12 cellular contexts compared by ENCODE assay signal in the genomic region with DNA sequence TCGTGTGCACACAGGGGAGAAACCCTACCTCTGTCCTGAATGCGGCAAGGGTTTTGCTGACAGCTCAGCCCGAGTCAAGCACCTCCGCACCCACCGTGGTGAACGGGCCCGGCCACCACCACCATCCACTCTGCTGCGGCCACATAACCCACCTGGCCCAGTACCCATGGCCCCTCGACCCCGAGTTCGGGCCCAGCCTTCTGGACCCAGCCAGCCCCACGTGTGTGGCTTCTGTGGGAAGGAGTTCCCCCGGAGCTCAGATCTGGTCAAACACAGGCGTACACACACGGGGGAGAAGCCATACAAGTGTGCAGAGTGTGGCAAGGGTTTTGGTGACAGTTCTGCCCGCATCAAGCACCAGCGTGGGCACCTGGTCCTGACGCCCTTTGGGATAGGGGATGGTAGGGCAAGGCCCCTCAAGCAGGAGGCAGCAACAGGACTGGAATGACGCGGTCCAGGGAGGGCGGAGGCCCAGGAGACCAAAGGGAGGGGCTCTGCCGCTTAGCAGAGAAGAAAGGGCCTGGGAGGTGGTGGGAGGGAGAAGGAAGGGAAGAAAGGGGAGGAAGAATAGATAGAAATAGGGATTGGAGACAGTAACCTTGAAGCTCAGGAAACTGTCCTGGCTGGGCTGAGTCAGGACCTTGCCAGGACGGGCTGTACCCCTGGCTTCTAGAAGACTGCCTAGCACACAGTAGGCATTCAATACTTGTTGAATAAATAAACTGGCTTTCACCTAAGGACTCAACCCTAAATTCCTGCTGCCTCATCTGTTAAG. TPM values are rescaled to one million over a fixed set of nuclear protein-coding genes. Genes with fewer than 3 reads are reported as not detected.
DNase-seq lines count a peak whose midpoint lies in the region; ATAC-seq, FAIRE-seq and TF ChIP-seq lines count a peak whose summit lies in the region.
"Had no signal": no experiment of that assay in that cellular context is flagged by ENCODE, and none has a peak within 500 bp of the region (broad histone marks: within the 10 kb centered on the region; RNA-seq: fewer than 3 reads in every experiment).

No MANE protein-coding gene starts in this region.

- no peak for TF ChIP-seq EP300 in K562 (IDR thresholded peaks at IDR 0.05; ENCODE audit: low read length)

- BruUV-seq in HCT116 (replicated peaks; lab: Mats Ljungman, UMichigan) (no TSS peak), K562 (replicated peaks; lab: Mats Ljungman, UMichigan) (no TSS peak)

- ATAC-seq in HCT116 (no peak), K562 (no peak), GM21737 (IDR thresholded peaks at IDR 0.05; ENCODE audit: unreplicated experiment) (no peak), upper lobe of right lung (no peak)
- no peak for ATAC-seq in naive thymus-derived CD8-positive, alpha-beta T cell
- ATAC-seq: CD8-positive, alpha-beta T cell; pancreas had no signal

- no peak for FAIRE-seq in K562 (lab: Jason Lieb, UNC)
- FAIRE-seq: pancreas, urothelium cell line had no signal

- H2AFZ ChIP-seq in HCT116 (ENCODE audit: low read depth, low read length, poor library complexity, severe bottlenecking) (no peak overlapping the region), K562 (ENCODE audit: low read depth, low read length) (no peak overlapping the region)

- H4K20me1 ChIP-seq in HCT116 (ENCODE audit: insufficient read depth) (no peaks in the 10 kb centered on the region), K562 (replicated peaks; ENCODE audit: control insufficient read depth, insufficient read depth, low read length) (no peaks in the 10 kb centered on the region)

- TF ChIP-seq RAD21 in HCT116 (IDR thresholded peaks at IDR 0.05; ENCODE audit: low read depth), result no peak
- TF ChIP-seq RAD21 in K562 (CRISPR knock-in tag; conservative IDR thresholded peaks at IDR 0.05 in 1 of 2, IDR thresholded peaks at IDR 0.05 in 1 of 2), result no peak

- POLR2A ChIA-PET in HCT116 (lab: Charles Lee), result interaction anchor here (2.0 kb wide), 1 partner anchor 28 kb away, joined by 7 read pairs; a partner anchor contains a TSS
- POLR2A ChIA-PET in K562 (lab: Yijun Ruan, JAX), result interaction anchor here (0.6 to 1.0 kb wide), 3 partner anchors 16 to 759 kb away, joined by 3 read pairs; no protein-coding TSS in a partner anchor
- POLR2A ChIA-PET in naive thymus-derived CD8-positive, alpha-beta T cell (lab: Charles Lee), result interaction anchor here (0.6 to 2.4 kb wide), 9 partner anchors 8 to 136 kb away, joined by 3 to 12 read pairs (median 5); a partner anchor contains a TSS

- H3K9me1 ChIP-seq in K562 (ENCODE audit: control insufficient read depth, insufficient read depth, low read length), result no peaks in the 10 kb centered on the region

- no peak for DNase-seq in HCT116 (ENCODE audit: low read depth, low spot score)
- no peak for DNase-seq in K562 (ENCODE audit: extremely low read depth in 1 of 4, low spot score in 3 of 4)
- DNase-seq in naive thymus-derived CD8-positive, alpha-beta T cell, result no peak
- DNase-seq in NCI-H69 (lab: John Stamatoyannopoulos, UW), result no peak
- no peak for DNase-seq in upper lobe of right lung
- no peak for DNase-seq in NCI-H524 treated with DMSO at 0.1 percent for 48 hours (lab: John Stamatoyannopoulos, UW)
- DNase-seq: CD8-positive, alpha-beta T cell; NCI-H2029 had no signal

- peaks cover 2 to 18% of the 10 kb centered on the region in 2 experiments; a peak in 3 of 4 replicates for H3K36me3 ChIP-seq in HCT116 (ENCODE audit: control insufficient read depth in 1 of 2, insufficient read depth in 2 of 2, low read length in 2 of 2)
- peaks cover 21% of the 10 kb centered on the region; the same call in 2 of the 3 replicates for H3K36me3 ChIP-seq in K562 (ENCODE audit: control insufficient read depth, insufficient read depth, low read length)
- peaks cover 6% of the 10 kb centered on the region for H3K36me3 ChIP-seq in upper lobe of right lung

- intact Hi-C loops in HCT116 (cut with micrococcal nuclease) (no loop called here), K562 (cut with micrococcal nuclease) (no loop called here), upper lobe of right lung (cut with DNase I) (no loop called here)

- H3K9ac ChIP-seq in HCT116 (ENCODE audit: low read length) (no peak overlapping the region), K562 (ENCODE audit: insufficient read depth in 1 of 2, low read depth in 2 of 2, low read length in 2 of 2) (peak overlapping the region in 1 of 2 experiments; percentile 61; a peak in 1 of 4 replicates)

- H3K79me2 ChIP-seq in HCT116 (ENCODE audit: insufficient read depth, low read length) (peaks cover 25% of the 10 kb centered on the region), K562 (ENCODE audit: control insufficient read depth, insufficient read depth, low read length) (peaks cover 10% of the 10 kb centered on the region)

- H3K27me3 Mint-ChIP-seq in naive thymus-derived CD8-positive, alpha-beta T cell, result no peaks in the 10 kb centered on the region

- H3K27me3 ChIP-seq in HCT116 (ENCODE audit: insufficient read depth, low read length) (no peaks in the 10 kb centered on the region), K562 (ENCODE audit: control insufficient read depth in 2 of 2, insufficient read depth in 2 of 2, low read length in 2 of 2) (no peaks in the 10 kb centered on the region), upper lobe of right lung (no peaks in the 10 kb centered on the region)
- H3K27me3 ChIP-seq: pancreas had no signal

- H3K9me3 ChIP-seq in HCT116 (ENCODE audit: control insufficient read depth in 1 of 2, insufficient read depth in 1 of 2, low read depth in 1 of 2, low read length in 2 of 2) (no peaks in the 10 kb centered on the region), K562 (replicated peaks; ENCODE audit: control insufficient read depth, insufficient read depth, low read depth, low read length) (no peaks in the 10 kb centered on the region), upper lobe of right lung (no peaks in the 10 kb centered on the region)
- H3K9me3 ChIP-seq: pancreas had no signal

- H3K4me3 ChIP-seq in HCT116 (replicated peaks in 1 of 2; ENCODE audit: low read depth in 1 of 2, low read length in 2 of 2) (no peak overlapping the region), K562 (no peak overlapping the region), upper lobe of right lung (no peak overlapping the region)

- TF ChIP-seq POLR2A in HCT116 (IDR thresholded peaks at IDR 0.05; ENCODE audit: borderline replicate concordance, extremely low read depth, insufficient read depth, insufficient read length) (no peak), K562 (conservative IDR thresholded peaks at IDR 0.05) (no peak)

- RAD21 ChIA-PET in HCT116 (lab: Charles Lee; ENCODE audit: low non-redundant PET in 1 of 2, low total read pairs in 2 of 2, uncharacterized antibody in 2 of 2, unreplicated experiment in 2 of 2), result no interaction called here

- H3K9me2 ChIP-seq in HCT116 (ENCODE audit: insufficient read depth), result no peaks in the 10 kb centered on the region

- H3K27ac Mint-ChIP-seq in naive thymus-derived CD8-positive, alpha-beta T cell, result peak overlapping the region in 9 of 10 donors; percentile 8 to 90 (median 58)

- H3K4me1 Mint-ChIP-seq in naive thymus-derived CD8-positive, alpha-beta T cell, result peaks cover 25 to 61% (median 55%) of the 10 kb centered on the region in 4 donors

- H3K4me3 Mint-ChIP-seq in naive thymus-derived CD8-positive, alpha-beta T cell, result peak overlapping the region; percentile 27 to 93 (median 78)

- H3K9me3 Mint-ChIP-seq in naive thymus-derived CD8-positive, alpha-beta T cell, result no peaks in the 10 kb centered on the region
- H3K9me3 Mint-ChIP-seq: CD8-positive, alpha-beta T cell had no signal

- H3K4me1 ChIP-seq in HCT116 (ENCODE audit: control insufficient read depth in 1 of 2, insufficient read depth in 2 of 2, low read length in 2 of 2), result peaks cover 34 to 58% of the 10 kb centered on the region in 2 experiments
- peaks cover 33 to 64% of the 10 kb centered on the region in 2 experiments for H3K4me1 ChIP-seq in K562 (replicated peaks in 1 of 2; ENCODE audit: control insufficient read depth in 2 of 2, insufficient read depth in 2 of 2, low read length in 2 of 2)
- H3K4me1 ChIP-seq in upper lobe of right lung, result peaks cover 11% of the 10 kb centered on the region

- CTCF ChIA-PET in HCT116 (lab: Charles Lee), result no interaction called here
- CTCF ChIA-PET in K562 (lab: Yijun Ruan, JAX; ENCODE audit: low intra/inter-chr PET ratio), result no interaction called here

- no peak for TF ChIP-seq CTCF in 22Rv1 (IDR thresholded peaks at IDR 0.05)
- TF ChIP-seq CTCF in HCT116 (IDR thresholded peaks at IDR 0.05 in 2 of 3, conservative IDR thresholded peaks at IDR 0.05 in 1 of 3; ENCODE audit: borderline replicate concordance in 1 of 3, insufficient read depth in 1 of 3, low read depth in 2 of 3, low read length in 2 of 3), result no peak
- TF ChIP-seq CTCF in K562 (IDR thresholded peaks at IDR 0.05 in 2 of 3, conservative IDR thresholded peaks at IDR 0.05 in 1 of 3; ENCODE audit: insufficient read depth in 2 of 3, low read depth in 1 of 3, low read length in 3 of 3), result no peak
- no peak for TF ChIP-seq CTCF in upper lobe of right lung (IDR thresholded peaks at IDR 0.05)

- H3K36me3 Mint-ChIP-seq in naive thymus-derived CD8-positive, alpha-beta T cell, result peaks cover 0 to 13% (median 0%) of the 10 kb centered on the region in 3 donors

- 80% methylated on average over 17 of the region's 23 CpGs for WGBS in K562 (ENCODE audit: insufficient coverage, low coverage, missing lambda C conversion rate)

- H3K4me2 ChIP-seq in HCT116 (ENCODE audit: low read length) (no peak overlapping the region), K562 (ENCODE audit: insufficient read depth, low read length) (no peak overlapping the region)

- in situ Hi-C loops in K562 (cut with MboI), result no loop called here

- peak overlapping the region; percentile 91 for H3K27ac ChIP-seq in 22Rv1
- peak overlapping the region; percentile 72 for H3K27ac ChIP-seq in HCT116 (ENCODE audit: low read depth, low read length)
- no peak overlapping the region for H3K27ac ChIP-seq in K562 (ENCODE audit: extremely low read depth, low read depth, low read length)
- no peak overlapping the region for H3K27ac ChIP-seq in upper lobe of right lung

RNA-seq across cellular contexts. Expression of a gene that starts 3.6 kb away (rescaled TPM):
- total RNA-seq in HCT116 (2021; ENCODE audit: unreplicated experiment) (17.9 TPM), K562 (2014; rRNA removed) (8.6 and 10.8 TPM in 2 replicates), K562 (2014; rRNA removed; fragmentation: Illumina TruSeq; extraction: Trizol) (3.3 and 3.4 TPM in 2 replicates), K562 (2015; rRNA removed; fragmentation: Illumina TruSeq; extraction: Trizol) (7.4 and 7.7 TPM in 2 replicates), K562 (2021) (9.0 and 11.6 TPM in 2 replicates), upper lobe of right lung (6.1 TPM)
- polyA plus RNA-seq in HCT116 (2012), result 12.8 and 15.5 TPM in 2 replicates
- 9.7 and 12.9 TPM in 2 replicates for total RNA-seq in K562 (2011; cell fraction: chromatin; rRNA removed; ENCODE audit: low replicate concordance)
- 10.7 and 14.3 TPM in 2 replicates for total RNA-seq in K562 (2011; cell fraction: nucleolus; rRNA removed)
- 6.7 and 7.0 TPM in 2 replicates for total RNA-seq in K562 (2011; cell fraction: nucleoplasm; rRNA removed)
- polyA plus RNA-seq in K562 (2011; rRNA removed) (3.6 and 4.7 TPM in 2 replicates), K562 (2014; fragmentation: Illumina TruSeq; extraction: Trizol) (4.6 and 8.2 TPM in 2 replicates), K562 (2014; fragmentation: Nextera tagmentation; extraction: Ambion mirVana) (under 1 TPM; 0.38 to 0.46 TPM), K562 (2014; rRNA removed) (5.8 and 6.0 TPM in 2 replicates)
- 3.9 and 10.6 TPM in 2 replicates for polyA plus RNA-seq in K562 (2011; cell fraction: cytosol; rRNA removed)
- 4.6 and 11.2 TPM in 2 replicates for polyA plus RNA-seq in K562 (2011; cell fraction: nucleus; rRNA removed)
- 6.1 and 7.6 TPM in 2 replicates for polyA plus RNA-seq in K562 (2012)
- polyA minus RNA-seq in K562 (2011; rRNA and poly(A)+ RNA removed), result 2.8 and 4.5 TPM in 2 replicates
- polyA minus RNA-seq in K562 (2011; cell fraction: cytosol; rRNA and poly(A)+ RNA removed), result 3.7 and 5.3 TPM in 2 replicates
- polyA minus RNA-seq in K562 (2011; cell fraction: nucleus; rRNA and poly(A)+ RNA removed), result 5.9 and 6.3 TPM in 2 replicates
- 10 to 100 TPM; 12.7 to 14.3 TPM for total RNA-seq in naive thymus-derived CD8-positive, alpha-beta T cell
- 10 to 100 TPM in 1 of 3 donors, 1 to 10 TPM in 2; 6.1 to 11.7 (median 7.5) TPM for polyA plus RNA-seq in naive thymus-derived CD8-positive, alpha-beta T cell

RNA-seq across cellular contexts. Expression of a gene that starts 8.6 kb away (rescaled TPM):
- total RNA-seq in HCT116 (2021; ENCODE audit: unreplicated experiment) (11.0 TPM), K562 (2014; rRNA removed) (11.2 and 12.2 TPM in 2 replicates), K562 (2014; rRNA removed; fragmentation: Illumina TruSeq; extraction: Trizol) (3.2 and 3.6 TPM in 2 replicates), K562 (2015; rRNA removed; fragmentation: Illumina TruSeq; extraction: Trizol) (3.8 and 4.4 TPM in 2 replicates), K562 (2021) (11.6 and 11.9 TPM in 2 replicates), upper lobe of right lung (4.5 TPM)
- polyA plus RNA-seq in HCT116 (2012), result 5.7 and 7.0 TPM in 2 replicates
- total RNA-seq in K562 (2011; cell fraction: chromatin; rRNA removed; ENCODE audit: low replicate concordance), result 11.2 and 27.3 TPM in 2 replicates
- 18.3 and 18.7 TPM in 2 replicates for total RNA-seq in K562 (2011; cell fraction: nucleolus; rRNA removed)
- 23.9 and 39.2 TPM in 2 replicates for total RNA-seq in K562 (2011; cell fraction: nucleoplasm; rRNA removed)
- polyA plus RNA-seq in K562 (2011; rRNA removed) (4.3 and 5.1 TPM in 2 replicates), K562 (2014; fragmentation: Illumina TruSeq; extraction: Trizol) (2.9 and 3.2 TPM in 2 replicates), K562 (2014; fragmentation: Nextera tagmentation; extraction: Ambion mirVana) (1 to 10 TPM; 1.5 to 1.7 TPM), K562 (2014; rRNA removed) (8.3 and 12.6 TPM in 2 replicates)
- polyA plus RNA-seq in K562 (2011; cell fraction: cytosol; rRNA removed), result 7.5 and 37.3 TPM in 2 replicates
- polyA plus RNA-seq in K562 (2011; cell fraction: nucleus; rRNA removed), result 5.7 and 14.8 TPM in 2 replicates
- polyA plus RNA-seq in K562 (2012), result 6.0 and 7.0 TPM in 2 replicates
- polyA minus RNA-seq in K562 (2011; rRNA and poly(A)+ RNA removed), result 3.7 and 5.0 TPM in 2 replicates
- 2.2 and 4.0 TPM in 2 replicates for polyA minus RNA-seq in K562 (2011; cell fraction: cytosol; rRNA and poly(A)+ RNA removed)
- 3.8 and 4.2 TPM in 2 replicates for polyA minus RNA-seq in K562 (2011; cell fraction: nucleus; rRNA and poly(A)+ RNA removed)
- 1 to 10 TPM; 5.5 to 7.6 TPM for total RNA-seq in naive thymus-derived CD8-positive, alpha-beta T cell
- 1 to 10 TPM; 2.1 to 6.7 (median 3.8) TPM for polyA plus RNA-seq in naive thymus-derived CD8-positive, alpha-beta T cell

RNA-seq across cellular contexts. Expression of a gene that starts 16.5 kb away (rescaled TPM):
- total RNA-seq in HCT116 (2021; ENCODE audit: unreplicated experiment), result 3.4 TPM
- polyA plus RNA-seq in HCT116 (2012), result 2.3 and 2.4 TPM in 2 replicates
- 3.4 and 4.0 TPM in 2 replicates for total RNA-seq in K562 (2011; cell fraction: chromatin; rRNA removed; ENCODE audit: low replicate concordance)
- 2.5 and 4.2 TPM in 2 replicates for total RNA-seq in K562 (2011; cell fraction: nucleolus; rRNA removed)
- 3.8 and 7.6 TPM in 2 replicates for total RNA-seq in K562 (2011; cell fraction: nucleoplasm; rRNA removed)
- total RNA-seq in K562 (2014; rRNA removed), result 2.3 and 3.0 TPM in 2 replicates
- 1.2 TPM in 2 replicates for total RNA-seq in K562 (2014; rRNA removed; fragmentation: Illumina TruSeq; extraction: Trizol)
- 0.69 and 0.72 TPM in 2 replicates for total RNA-seq in K562 (2015; rRNA removed; fragmentation: Illumina TruSeq; extraction: Trizol)
- total RNA-seq in K562 (2021), result 4.2 and 5.6 TPM in 2 replicates
- 2.1 and 2.3 TPM in 2 replicates for polyA plus RNA-seq in K562 (2011; rRNA removed)
- polyA plus RNA-seq in K562 (2011; cell fraction: cytosol; rRNA removed), result 3.4 TPM in 2 replicates
- polyA plus RNA-seq in K562 (2011; cell fraction: nucleus; rRNA removed), result 6.0 and 6.8 TPM in 2 replicates
- polyA plus RNA-seq in K562 (2012), result 3.3 and 4.4 TPM in 2 replicates
- polyA plus RNA-seq in K562 (2014; fragmentation: Illumina TruSeq; extraction: Trizol), result 0.94 and 3.0 TPM in 2 replicates
- under 1 TPM in 1 of 2 experiments, not detected in 1; 0.23 TPM for polyA plus RNA-seq in K562 (2014; fragmentation: Nextera tagmentation; extraction: Ambion mirVana)
- polyA plus RNA-seq in K562 (2014; rRNA removed), result 4.5 and 5.1 TPM in 2 replicates
- polyA minus RNA-seq in K562 (2011; rRNA and poly(A)+ RNA removed), result 0.42 and 1.3 TPM in 2 replicates
- 1.3 and 3.0 TPM in 2 replicates for polyA minus RNA-seq in K562 (2011; cell fraction: cytosol; rRNA and poly(A)+ RNA removed)
- 1.4 and 1.8 TPM in 2 replicates for polyA minus RNA-seq in K562 (2011; cell fraction: nucleus; rRNA and poly(A)+ RNA removed)
- 100 to 1,000 TPM; 216 to 222 TPM for total RNA-seq in naive thymus-derived CD8-positive, alpha-beta T cell
- 100 to 1,000 TPM; 178 to 249 (median 242) TPM for polyA plus RNA-seq in naive thymus-derived CD8-positive, alpha-beta T cell
- total RNA-seq in upper lobe of right lung, result 8.6 TPM

RNA-seq across cellular contexts. Expression of a gene that starts 24.2 kb away (rescaled TPM):
- total RNA-seq in HCT116 (2021; ENCODE audit: unreplicated experiment) (not detected), K562 (2014; rRNA removed) (1.7 TPM in 1 of 2 replicates, not detected in the other), K562 (2014; rRNA removed; fragmentation: Illumina TruSeq; extraction: Trizol) (not detected in 2 replicates), K562 (2015; rRNA removed; fragmentation: Illumina TruSeq; extraction: Trizol) (1.5 and 2.0 TPM in 2 replicates), K562 (2021) (1.5 and 1.7 TPM in 2 replicates), upper lobe of right lung (not detected)
- polyA plus RNA-seq in HCT116 (2012), result 0.46 and 1.4 TPM in 2 replicates
- not detected in 2 replicates for total RNA-seq in K562 (2011; cell fraction: chromatin; rRNA removed; ENCODE audit: low replicate concordance)
- total RNA-seq in K562 (2011; cell fraction: nucleolus; rRNA removed), result not detected in 2 replicates
- total RNA-seq in K562 (2011; cell fraction: nucleoplasm; rRNA removed), result not detected in 2 replicates
- polyA plus RNA-seq in K562 (2011; rRNA removed) (0.31 TPM in 1 of 2 replicates, not detected in the other), K562 (2014; fragmentation: Illumina TruSeq; extraction: Trizol) (not detected in 2 replicates), K562 (2014; fragmentation: Nextera tagmentation; extraction: Ambion mirVana) (under 1 TPM; 0.52 to 0.73 TPM), K562 (2014; rRNA removed) (0.62 TPM in 1 of 2 replicates, not detected in the other)
- polyA plus RNA-seq in K562 (2011; cell fraction: cytosol; rRNA removed), result 0.15 and 1.0 TPM in 2 replicates
- polyA plus RNA-seq in K562 (2011; cell fraction: nucleus; rRNA removed), result 1.1 TPM in 1 of 2 replicates, not detected in the other
- polyA plus RNA-seq in K562 (2012), result 0.53 and 3.4 TPM in 2 replicates
- polyA minus RNA-seq in K562 (2011; rRNA and poly(A)+ RNA removed), result not detected in 2 replicates
- not detected in 2 replicates for polyA minus RNA-seq in K562 (2011; cell fraction: cytosol; rRNA and poly(A)+ RNA removed)
- not detected in 2 replicates for polyA minus RNA-seq in K562 (2011; cell fraction: nucleus; rRNA and poly(A)+ RNA removed)
- 1 to 10 TPM in 1 of 2 experiments, not detected in 1; 1.9 TPM for total RNA-seq in naive thymus-derived CD8-positive, alpha-beta T cell
- polyA plus RNA-seq in naive thymus-derived CD8-positive, alpha-beta T cell, result 1 to 10 TPM in 2 of 3 donors, not detected in 1; 1.1 to 4.2 TPM

RNA-seq across cellular contexts. Expression of a gene that starts 28.6 kb away (rescaled TPM):
- total RNA-seq in HCT116 (2021; ENCODE audit: unreplicated experiment) (49.2 TPM), K562 (2014; rRNA removed) (28.9 and 37.9 TPM in 2 replicates), K562 (2014; rRNA removed; fragmentation: Illumina TruSeq; extraction: Trizol) (11.9 and 12.6 TPM in 2 replicates), K562 (2015; rRNA removed; fragmentation: Illumina TruSeq; extraction: Trizol) (16.9 and 17.5 TPM in 2 replicates), K562 (2021) (52.1 and 55.4 TPM in 2 replicates), upper lobe of right lung (36.0 TPM)
- polyA plus RNA-seq in HCT116 (2012), result 35.5 and 38.1 TPM in 2 replicates
- total RNA-seq in K562 (2011; cell fraction: chromatin; rRNA removed; ENCODE audit: low replicate concordance), result 61.1 and 115 TPM in 2 replicates
- 62.5 and 64.2 TPM in 2 replicates for total RNA-seq in K562 (2011; cell fraction: nucleolus; rRNA removed)
- total RNA-seq in K562 (2011; cell fraction: nucleoplasm; rRNA removed), result 60.7 and 73.4 TPM in 2 replicates
- polyA plus RNA-seq in K562 (2011; rRNA removed) (11.5 and 13.7 TPM in 2 replicates), K562 (2014; fragmentation: Illumina TruSeq; extraction: Trizol) (24.4 and 28.4 TPM in 2 replicates), K562 (2014; fragmentation: Nextera tagmentation; extraction: Ambion mirVana) (1 to 10 TPM; 2.2 to 2.3 TPM), K562 (2014; rRNA removed) (24.0 and 27.9 TPM in 2 replicates)
- 20.5 and 29.5 TPM in 2 replicates for polyA plus RNA-seq in K562 (2011; cell fraction: cytosol; rRNA removed)
- 30.9 and 49.1 TPM in 2 replicates for polyA plus RNA-seq in K562 (2011; cell fraction: nucleus; rRNA removed)
- 33.7 and 38.6 TPM in 2 replicates for polyA plus RNA-seq in K562 (2012)
- 13.2 and 19.4 TPM in 2 replicates for polyA minus RNA-seq in K562 (2011; rRNA and poly(A)+ RNA removed)
- 28.0 and 31.6 TPM in 2 replicates for polyA minus RNA-seq in K562 (2011; cell fraction: cytosol; rRNA and poly(A)+ RNA removed)
- 12.7 and 15.8 TPM in 2 replicates for polyA minus RNA-seq in K562 (2011; cell fraction: nucleus; rRNA and poly(A)+ RNA removed)
- total RNA-seq in naive thymus-derived CD8-positive, alpha-beta T cell, result 10 to 100 TPM; 32.9 to 36.9 TPM
- polyA plus RNA-seq in naive thymus-derived CD8-positive, alpha-beta T cell, result 10 to 100 TPM in 1 of 3 donors, 1 to 10 TPM in 2; 6.6 to 10.5 (median 7.3) TPM

Comparison
In these comparisons a context has a peak if more than half of its experiments do, and no peak if none do; other contexts are left out.
1. H3K27ac ChIP-seq: peak in 22Rv1 (single experiment) and HCT116 (single experiment); none in K562 (single experiment) and upper lobe of right lung (single experiment).
2. RNA of a gene that starts 16.5 kb away (total RNA-seq): 216 to 222 TPM in naive thymus-derived CD8-positive, alpha-beta T cell; 8.6 TPM in upper lobe of right lung (single experiment), 3.4 TPM in HCT116 (single experiment) and 0.69 to 7.6 TPM in K562; every median in the first group is over 10 times any median in the second.